In genomic region chr3:53254190-53254809, GRCh38 we compare ENCODE assay signal across 8 cellular contexts. TPM values are rescaled to one million over a fixed set of nuclear protein-coding genes. Genes with fewer than 3 reads are reported as not detected.
A peak's percentile ranks its signal among the peaks of the same experiment; 100 is the strongest.
DNase-seq lines count a peak whose midpoint lies in the region; ATAC-seq and TF ChIP-seq lines count a peak whose summit lies in the region.

No MANE protein-coding gene starts in this region.

- H3K27ac ChIP-seq in CD4-positive, alpha-beta memory T cell (ENCODE audit: low read depth, low read length): peak overlapping the region; percentile 62
- H3K27ac ChIP-seq in HEK293 (ENCODE audit: extremely low read depth, low read depth, low read length) (peak overlapping the region; percentile 91; the same call in 1 of the 2 replicates), heart right ventricle (peak overlapping the region in 9 of 10 donors; percentile 82 to 95 (median 90)), psoas muscle (peak overlapping the region; percentile 89)

- H3K27me3 ChIP-seq in CD4-positive, alpha-beta memory T cell (ENCODE audit: insufficient read depth, low read length): no peaks in the 10 kb centered on the region
- H3K27me3 ChIP-seq in heart right ventricle: no peaks in the 10 kb centered on the region
- no peaks in the 10 kb centered on the region for H3K27me3 ChIP-seq in psoas muscle (ENCODE audit: insufficient read depth in 3 of 3, low read length in 2 of 3)

- intact Hi-C loops in CD4-positive, alpha-beta memory T cell (cut with micrococcal nuclease): no loop called here
- intact Hi-C loops in heart right ventricle (cut with DNase I) (loop anchor here in 1 of 10 donors (10.0 kb wide), 1 partner anchor 91 kb away; the partner anchor contains the start of gene DCP1A), psoas muscle (cut with DNase I) (no loop called here)

- H3K4me3 ChIP-seq in CD4-positive, alpha-beta memory T cell (ENCODE audit: low read length in 2 of 2): peak overlapping the region; percentile 79 to 90
- H3K4me3 ChIP-seq in HEK293 (ENCODE audit: low read depth, low read length) (peak overlapping the region; percentile 88), heart right ventricle (peak overlapping the region; percentile 61 to 95 (median 77)), psoas muscle (peak overlapping the region; percentile 99)

- DNase-seq in CD4-positive, alpha-beta memory T cell: no peak
- DNase-seq in activated T-cell treated with anti-CD3 and anti-CD28 coated beads, Interleukin-2, amount 50 U/mL, for 4 hours: no peak
- DNase-seq in heart right ventricle (no peak), psoas muscle (no peak), ureter (ENCODE audit: low spot score) (no peak)

- H3K9me3 ChIP-seq in CD4-positive, alpha-beta memory T cell (ENCODE audit: control insufficient read depth in 1 of 2, low read length in 2 of 2): no peaks in the 10 kb centered on the region
- H3K9me3 ChIP-seq in HEK293 (ENCODE audit: control insufficient read depth, insufficient read depth, low read depth, low read length) (no peaks in the 10 kb centered on the region), heart right ventricle (no peaks in the 10 kb centered on the region), psoas muscle (no peaks in the 10 kb centered on the region)

- peak overlapping the region; percentile 91 to 95 (median 92) for H3K4me3 Mint-ChIP-seq in CD4-positive, alpha-beta memory T cell
- peak overlapping the region; percentile 93 for H3K4me3 Mint-ChIP-seq in activated T-cell treated with anti-CD3 and anti-CD28 coated beads, Interleukin-2, amount 50 U/mL, for 4 hours

- H3K36me3 Mint-ChIP-seq in CD4-positive, alpha-beta memory T cell: peaks cover 0 to 3% of the 10 kb centered on the region in 2 donors
- peaks cover 2% of the 10 kb centered on the region for H3K36me3 Mint-ChIP-seq in activated T-cell treated with anti-CD3 and anti-CD28 coated beads, Interleukin-2, amount 50 U/mL, for 4 hours (ENCODE audit: insufficient read depth)

- H3K27me3 Mint-ChIP-seq in CD4-positive, alpha-beta memory T cell: no peaks in the 10 kb centered on the region
- no peaks in the 10 kb centered on the region for H3K27me3 Mint-ChIP-seq in activated T-cell treated with anti-CD3 and anti-CD28 coated beads, Interleukin-2, amount 50 U/mL, for 4 hours (ENCODE audit: low read depth)

- WGBS in heart right ventricle, 2 donors: 26 to 30% methylated on average over 9 of the region's 9 CpGs
- 29 to 51% (median 38%) methylated on average over 9 of the region's 9 CpGs for WGBS in psoas muscle, 3 donors

- ATAC-seq in activated T-cell treated with anti-CD3 and anti-CD28 coated beads, Interleukin-2, amount 50 U/mL, for 4 hours: no peak
- ATAC-seq in heart right ventricle (peak in 4 of 8 donors; percentile 9 to 27 (median 12)), psoas muscle (peak; percentile 21 to 33 (median 28)), GM18498 (IDR thresholded peaks at IDR 0.05; ENCODE audit: unreplicated experiment) (no peak), HG02938 (IDR thresholded peaks at IDR 0.05; ENCODE audit: unreplicated experiment) (no peak)

- peak overlapping the region in 6 of 7 donors; percentile 78 to 91 (median 88) for H3K27ac Mint-ChIP-seq in CD4-positive, alpha-beta memory T cell

- TF ChIP-seq CTCF in HEK293 (tag by site-specific recombination; IDR thresholded peaks at IDR 0.05) (no peak), heart right ventricle (IDR thresholded peaks at IDR 0.05) (no peak), psoas muscle (IDR thresholded peaks at IDR 0.05) (no peak)

- CTCF ChIA-PET in CD4-positive, alpha-beta memory T cell (lab: Charles Lee; ENCODE audit: partially characterized antibody): interaction anchor here (0.6 to 1.6 kb wide), 2 partner anchors 11 to 642 kb away, joined by 3 read pairs; no protein-coding TSS in a partner anchor
- CTCF ChIA-PET in HEK293 (lab: Yijun Ruan, JAX): no interaction called here

- POLR2A ChIA-PET in CD4-positive, alpha-beta memory T cell (lab: Charles Lee; ENCODE audit: partially characterized antibody): interaction anchor here (3.8 kb wide), 1 partner anchor 93 kb away, joined by 15 read pairs; the partner anchor contains the start of gene DCP1A
- POLR2A ChIA-PET in HEK293 (lab: Yijun Ruan, JAX): interaction anchor here (1.0 kb wide), 1 partner anchor 10 kb away, joined by 3 read pairs; no protein-coding TSS in a partner anchor

- no peaks in the 10 kb centered on the region for H3K36me3 ChIP-seq in CD4-positive, alpha-beta memory T cell (ENCODE audit: insufficient read depth, low read length)
- H3K36me3 ChIP-seq in HEK293 (ENCODE audit: control insufficient read depth in 2 of 2, insufficient read depth in 1 of 2, low read length in 2 of 2): peaks cover 0 to 13% of the 10 kb centered on the region in 2 experiments; a peak in 2 of 3 replicates
- H3K36me3 ChIP-seq in heart right ventricle: no peaks in the 10 kb centered on the region
- H3K36me3 ChIP-seq in psoas muscle (ENCODE audit: insufficient read depth in 1 of 2, low read depth in 1 of 2): no peaks in the 10 kb centered on the region

- H3K9me3 Mint-ChIP-seq in CD4-positive, alpha-beta memory T cell: no peaks in the 10 kb centered on the region
- H3K9me3 Mint-ChIP-seq in activated T-cell treated with anti-CD3 and anti-CD28 coated beads, Interleukin-2, amount 50 U/mL, for 4 hours: no peaks in the 10 kb centered on the region

- peaks cover 53% of the 10 kb centered on the region for H3K4me1 ChIP-seq in CD4-positive, alpha-beta memory T cell (ENCODE audit: insufficient read depth, low read length)
- H3K4me1 ChIP-seq in HEK293 (ENCODE audit: control insufficient read depth, insufficient read depth, low read length) (0 out of 2 replicates have a peak, but pooled peaks cover 2% of the 10 kb centered on the region), heart right ventricle (peaks cover 15 to 62% (median 58%) of the 10 kb centered on the region in 9 donors), psoas muscle (peaks cover 43% of the 10 kb centered on the region)

- peaks cover 24 to 56% (median 43%) of the 10 kb centered on the region in 4 donors for H3K4me1 Mint-ChIP-seq in CD4-positive, alpha-beta memory T cell
- peaks cover 52% of the 10 kb centered on the region for H3K4me1 Mint-ChIP-seq in activated T-cell treated with anti-CD3 and anti-CD28 coated beads, Interleukin-2, amount 50 U/mL, for 4 hours (ENCODE audit: low read depth)

TF ChIP-seq in HEK293, 187 proteins besides CTCF, POLR2A, EP300 and RAD21:
- TF ChIP-seq PRDM4 (tag by site-specific recombination; IDR thresholded peaks at IDR 0.05): peak; percentile 99
- TF ChIP-seq ZNF501 (tag by site-specific recombination; IDR thresholded peaks at IDR 0.05): no peak
- peak; percentile 46; the same call in 1 of the 2 replicates for TF ChIP-seq SCRT2 (tag by site-specific recombination; IDR thresholded peaks at IDR 0.05)

RNA-seq across cellular contexts. Expression of gene TKT, which starts 1.5 kb away (rescaled TPM):
- total RNA-seq in CD4-positive, alpha-beta memory T cell: 10 to 100 TPM; 75.6 to 87.9 TPM
- polyA plus RNA-seq in CD4-positive, alpha-beta memory T cell: 10 to 100 TPM; 49.3 to 75.6 TPM
- total RNA-seq in activated T-cell treated with anti-CD3 and anti-CD28 coated beads, Interleukin-2, amount 50 U/mL, for 4 hours: 100 to 1,000 TPM; 287 to 334 (median 331) TPM
- total RNA-seq in heart right ventricle (10 to 100 TPM; 16.5 to 81.8 (median 25.1) TPM), psoas muscle (10 to 100 TPM; 16.8 to 51.9 (median 21.2) TPM), ureter (194 TPM)
- polyA plus RNA-seq in heart right ventricle (10 to 100 TPM; 54.6 to 91.4 TPM), psoas muscle (10 to 100 TPM; 10.5 to 25.6 (median 23.7) TPM)

Comparison
In these comparisons a context has a peak if more than half of its experiments do, and no peak if none do; other contexts are left out.
1. ATAC-seq: peak in psoas muscle (4 of 4); none in activated T-cell treated with anti-CD3 and anti-CD28 coated beads, Interleukin-2, amount 50 U/mL, for 4 hours (0 of 2), GM18498 (single experiment) and HG02938 (single experiment).
2. Peak in every context shown above with its lines, with median percentiles within 50 percentile points of each other: H3K27ac ChIP-seq and H3K4me3 ChIP-seq.